6 cellular contexts compared by ENCODE assay signal in the genomic region with DNA sequence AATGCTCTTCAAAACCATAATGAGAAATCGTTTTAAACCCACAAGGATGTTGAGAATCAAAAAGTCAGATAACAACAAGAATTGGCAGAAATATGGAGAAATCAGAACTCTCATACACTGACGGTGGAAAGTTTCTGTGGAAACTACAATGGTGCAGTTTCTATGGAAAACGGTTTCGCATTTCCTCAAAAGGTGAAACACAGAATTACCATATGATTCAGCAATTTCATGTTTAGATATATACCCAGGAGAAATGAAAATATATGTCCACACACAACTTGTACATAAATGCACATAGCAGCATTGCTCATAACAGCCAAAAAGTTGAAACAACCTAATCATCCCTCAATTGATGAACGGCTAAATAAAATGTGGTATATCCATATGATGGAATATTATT.
"Had no signal": no experiment of that assay in that cellular context is flagged by ENCODE, and none has a peak within 500 bp of the region (broad histone marks: within the 10 kb centered on the region; RNA-seq: fewer than 3 reads in every experiment).

No MANE protein-coding gene starts in this region.

- FAIRE-seq: GM12891, GM12892, GM18507, GM19239 had no signal

- DNase-seq: GDM1, GF-D8 had no signal
